Comparison of ENCODE assay signal across 9 cellular contexts in the genomic region with DNA sequence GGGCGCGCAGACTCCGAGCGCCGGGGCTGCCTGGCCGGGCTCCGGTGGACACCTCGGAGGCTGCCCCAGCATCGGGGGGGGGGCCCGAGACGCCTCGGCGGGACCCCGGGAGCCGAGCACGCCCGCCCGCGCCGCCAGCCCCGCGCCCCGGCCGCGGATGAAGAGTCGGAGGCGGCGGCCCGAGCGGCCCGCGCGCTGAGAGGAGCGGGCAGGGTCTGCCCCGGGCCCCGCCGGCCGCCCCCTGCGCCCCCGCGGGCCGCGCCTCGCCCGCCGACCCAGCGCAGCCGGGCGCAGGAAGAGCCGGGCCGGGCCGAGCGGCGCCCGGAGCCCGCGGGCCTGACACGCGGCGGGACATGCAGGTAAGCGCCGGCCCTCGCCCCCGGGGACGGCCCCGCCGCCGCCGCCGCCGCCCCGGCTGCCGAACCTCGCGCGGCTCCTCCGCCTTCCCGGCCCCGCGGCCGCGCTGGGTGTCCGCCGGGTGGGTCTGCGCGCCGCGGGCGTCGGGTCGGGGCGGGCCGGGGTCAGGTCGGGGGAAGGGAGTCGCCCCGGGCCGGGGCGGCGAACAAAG.
DNase-seq lines count a peak whose midpoint lies in the region; ATAC-seq, FAIRE-seq and TF ChIP-seq lines count a peak whose summit lies in the region.
"Had no signal": no experiment of that assay in that cellular context is flagged by ENCODE, and none has a peak within 500 bp of the region (broad histone marks: within the 10 kb centered on the region; RNA-seq: fewer than 3 reads in every experiment).

No MANE protein-coding gene starts in this region.

- peak; percentile 21 for ATAC-seq in foreskin keratinocyte

- H3K4me3 Mint-ChIP-seq in endothelial cell (ENCODE audit: unreplicated experiment) = no peak overlapping the region

- peaks cover 3% of the 10 kb centered on the region for H3K36me3 Mint-ChIP-seq in endothelial cell (ENCODE audit: low read depth, unreplicated experiment)
- H3K36me3 Mint-ChIP-seq: T-cell had no signal

- peaks cover 12% of the 10 kb centered on the region for H3K4me1 Mint-ChIP-seq in endothelial cell (ENCODE audit: unreplicated experiment)

- H3K79me2 ChIP-seq in OCI-LY1 (ENCODE audit: insufficient read depth, low read length) = no peaks in the 10 kb centered on the region

- H3K27ac Mint-ChIP-seq in endothelial cell (ENCODE audit: unreplicated experiment) = no peak overlapping the region
- H3K27ac Mint-ChIP-seq: T-cell had no signal

- H3K9me2 ChIP-seq in OCI-LY1 (ENCODE audit: low read depth, low read length) = no peaks in the 10 kb centered on the region

- DNase-seq in foreskin keratinocyte = no peak
- DNase-seq in prostate gland (ENCODE audit: low spot score) = no peak
- no peak for DNase-seq in NCI-H1436 treated with DMSO at 0.1 percent for 48 hours (lab: John Stamatoyannopoulos, UW)
- DNase-seq in RCC 7860 (ENCODE audit: low spot score) = no peak
- no peak for DNase-seq in 8988T
- DNase-seq in endothelial cell (ENCODE audit: low spot score) = no peak

- H3K4me2 ChIP-seq in OCI-LY1 (ENCODE audit: low read length) = peak overlapping the region; percentile 60

- H3K27ac ChIP-seq in OCI-LY1 (ENCODE audit: low read depth, low read length, poor library complexity, severe bottlenecking) = no peak overlapping the region
- H3K27ac ChIP-seq in foreskin keratinocyte = no peak overlapping the region
- peak overlapping the region; percentile 76 to 81 for H3K27ac ChIP-seq in prostate gland

- no peak for TF ChIP-seq POLR2A in prostate gland (IDR thresholded peaks at IDR 0.05)

- H3K27me3 Mint-ChIP-seq in endothelial cell (ENCODE audit: unreplicated experiment) = peaks cover 13% of the 10 kb centered on the region

- intact Hi-C loops in prostate gland (cut with DNase I) = loop anchor here (5.0 kb wide), 1 partner anchor 42 kb away; no protein-coding TSS in a partner anchor

- no peaks in the 10 kb centered on the region for H4K20me1 ChIP-seq in OCI-LY1 (ENCODE audit: insufficient read depth, low read length)

- H3K4me3 ChIP-seq in OCI-LY1 (ENCODE audit: low read depth, low read length, poor library complexity, severe bottlenecking) (peak overlapping the region; percentile 48), prostate gland (peak overlapping the region; percentile 60 to 78)

- H3K9me3 ChIP-seq in ES-I3 (ENCODE audit: control insufficient read depth, insufficient read depth, low read length) = no peaks in the 10 kb centered on the region
- no peaks in the 10 kb centered on the region for H3K9me3 ChIP-seq in OCI-LY1 (ENCODE audit: low read length)
- no peaks in the 10 kb centered on the region for H3K9me3 ChIP-seq in prostate gland

- peaks cover 24% of the 10 kb centered on the region for H3K27me3 ChIP-seq in OCI-LY1 (ENCODE audit: insufficient read depth, low read length)
- H3K27me3 ChIP-seq in foreskin keratinocyte = peaks cover 12% of the 10 kb centered on the region
- H3K27me3 ChIP-seq in prostate gland (replicated peaks; ENCODE audit: insufficient read depth) = no peaks in the 10 kb centered on the region

- no peak for FAIRE-seq in RCC 7860 (lab: Jason Lieb, UNC)

- TF ChIP-seq CTCF in OCI-LY1 (IDR thresholded peaks at IDR 0.05; ENCODE audit: low read length) = no peak
- no peak for TF ChIP-seq CTCF in foreskin keratinocyte (conservative IDR thresholded peaks at IDR 0.05)
- no peak for TF ChIP-seq CTCF in prostate gland (IDR thresholded peaks at IDR 0.05)
- no peak for TF ChIP-seq CTCF in endothelial cell (IDR thresholded peaks at IDR 0.05; ENCODE audit: unreplicated experiment)

- WGBS in prostate gland = 3% methylated on average over 19 of the region's 99 CpGs

- H3K9me3 Mint-ChIP-seq in endothelial cell (ENCODE audit: unreplicated experiment) = no peaks in the 10 kb centered on the region
- H3K9me3 Mint-ChIP-seq: T-cell had no signal

- no peaks in the 10 kb centered on the region for H3K36me3 ChIP-seq in ES-I3 (ENCODE audit: insufficient read depth, low read length)
- H3K36me3 ChIP-seq in OCI-LY1 (ENCODE audit: insufficient read depth, low read length) = no peaks in the 10 kb centered on the region
- no peaks in the 10 kb centered on the region for H3K36me3 ChIP-seq in prostate gland

- H3F3A ChIP-seq in OCI-LY1 (ENCODE audit: insufficient read depth, low read length) = no peaks in the 10 kb centered on the region

- H2AFZ ChIP-seq in OCI-LY1 (ENCODE audit: low read length) = no peak overlapping the region

- H3K9ac ChIP-seq in ES-I3 (ENCODE audit: low read depth, low read length) (peak overlapping the region; percentile 67; the same call in 1 of the 2 replicates), OCI-LY1 (ENCODE audit: low read length) (no peak overlapping the region)

- no peaks in the 10 kb centered on the region for H3K4me1 ChIP-seq in ES-I3 (ENCODE audit: insufficient read depth, low read length)
- H3K4me1 ChIP-seq in OCI-LY1 (ENCODE audit: insufficient read depth, low read length, severe bottlenecking) = peaks cover 42% of the 10 kb centered on the region
- H3K4me1 ChIP-seq in foreskin keratinocyte = peaks cover 5% of the 10 kb centered on the region
- H3K4me1 ChIP-seq in prostate gland (replicated peaks) = no peaks in the 10 kb centered on the region

Comparison
In these comparisons a context has a peak if more than half of its experiments do, and no peak if none do; other contexts are left out.
1. H3K27ac ChIP-seq: peak in prostate gland (2 of 2); none in OCI-LY1 (single experiment) and foreskin keratinocyte (single experiment).